8 cellular contexts compared by ENCODE assay signal in the genomic region with DNA sequence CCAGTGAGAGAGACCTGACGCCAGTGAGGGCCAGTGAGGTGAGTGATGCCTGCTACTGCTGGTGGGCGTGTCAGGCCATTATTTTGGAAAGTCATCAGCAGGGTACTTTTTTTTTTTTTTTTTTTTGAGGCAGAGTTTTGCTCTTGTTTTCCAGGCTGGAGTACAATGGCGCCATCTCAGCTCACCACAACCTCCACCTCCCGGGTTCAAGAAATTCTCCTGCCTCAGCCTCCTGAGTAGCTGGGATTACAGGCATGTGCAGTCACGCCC. TPM values are rescaled to one million over a fixed set of nuclear protein-coding genes. Genes with fewer than 3 reads are reported as not detected.
DNase-seq lines count a peak whose midpoint lies in the region; ATAC-seq and TF ChIP-seq lines count a peak whose summit lies in the region.
"Not testable (repeated sequence)": the region's sequence is repeated elsewhere in the genome, so short reads cannot be mapped to it uniquely, and the experiment has no call there.
"Had no signal": no experiment of that assay in that cellular context is flagged by ENCODE, and none has a peak within 500 bp of the region (broad histone marks: within the 10 kb centered on the region; RNA-seq: fewer than 3 reads in every experiment).

No MANE protein-coding gene starts in this region.

- not testable (repeated sequence) for H2BK12ac ChIP-seq in neuronal stem cell (ENCODE audit: low read length)

- H3K4me2 ChIP-seq in BLaER1: peak overlapping the region; percentile 62
- H3K4me2 ChIP-seq in neuronal stem cell (ENCODE audit: insufficient read depth, low read length, poor library complexity, severe bottlenecking): not testable (repeated sequence)

- peak overlapping the region; percentile 1 for H2BK15ac ChIP-seq in neuronal stem cell (ENCODE audit: low read length)

- not testable (repeated sequence) for ATAC-seq in activated B cell treated with CpG ODN at 0.5 μM for 24 hours (ENCODE audit: low read depth); central memory CD8-positive, alpha-beta T cell (replicated peaks; ENCODE audit: extremely low read depth, poor library complexity, severe bottlenecking); naive B cell (ENCODE audit: low read depth in 2 of 2); stimulated activated naive B cell treated with anti-CD40 and anti-IgM and Interleukin-4, amounts not matched to agents 10 μg/mL and 1 μg/mL and 100 μg/mL, for 72 hours (replicated peaks)

- not testable (repeated sequence) for H3K27ac ChIP-seq in BLaER1; HEK293 (ENCODE audit: extremely low read depth, low read depth, low read length); neuronal stem cell (replicated peaks; ENCODE audit: low read length)

- TF ChIP-seq CTCF in HEK293 (tag by site-specific recombination; IDR thresholded peaks at IDR 0.05); activated B cell treated with CpG ODN at 0.5 μM for 24 hours (IDR thresholded peaks at IDR 0.05): not testable (repeated sequence)

- H4K20me1 ChIP-seq in BLaER1: not testable (repeated sequence)

- not testable (repeated sequence) for H3K18ac ChIP-seq in neuronal stem cell (ENCODE audit: low read length)

- H3K79me1 ChIP-seq in neuronal stem cell (ENCODE audit: low read depth, low read length): not testable (repeated sequence)

- H3K27me3 Mint-ChIP-seq in activated B cell treated with CpG ODN at 0.5 μM for 24 hours (peaks cover 12% of the 10 kb centered on the region), naive B cell (peaks cover 12 to 63% (median 39%) of the 10 kb centered on the region in 3 donors)
- peaks cover 44% of the 10 kb centered on the region for H3K27me3 Mint-ChIP-seq in central memory CD8-positive, alpha-beta T cell
- H3K27me3 Mint-ChIP-seq in stimulated activated naive B cell treated with anti-CD40 and anti-IgM and Interleukin-4, amounts not matched to agents 10 μg/mL and 1 μg/mL and 100 μg/mL, for 72 hours: peaks cover 36 to 58% of the 10 kb centered on the region in 2 donors

- H3K9me3 Mint-ChIP-seq in activated B cell treated with CpG ODN at 0.5 μM for 24 hours; central memory CD8-positive, alpha-beta T cell; naive B cell; stimulated activated naive B cell treated with anti-CD40 and anti-IgM and Interleukin-4, amounts not matched to agents 10 μg/mL and 1 μg/mL and 100 μg/mL, for 72 hours: not testable (repeated sequence)

- not testable (repeated sequence) for H3K36me3 Mint-ChIP-seq in activated B cell treated with CpG ODN at 0.5 μM for 24 hours (ENCODE audit: low read depth); central memory CD8-positive, alpha-beta T cell (ENCODE audit: insufficient read depth); naive B cell; stimulated activated naive B cell treated with anti-CD40 and anti-IgM and Interleukin-4, amounts not matched to agents 10 μg/mL and 1 μg/mL and 100 μg/mL, for 72 hours

- H2AK5ac ChIP-seq in neuronal stem cell (ENCODE audit: low read depth, low read length): not testable (repeated sequence)

- not testable (repeated sequence) for H3K14ac ChIP-seq in neuronal stem cell (ENCODE audit: low read length)

- not testable (repeated sequence) for H3K9me3 ChIP-seq in BLaER1; HEK293 (ENCODE audit: control insufficient read depth, insufficient read depth, low read depth, low read length); neuronal stem cell (replicated peaks in 1 of 2; ENCODE audit: control insufficient read depth in 2 of 2, insufficient read depth in 1 of 2, low read depth in 1 of 2, low read length in 2 of 2)

- DNase-seq in activated B cell treated with CpG ODN at 0.5 μM for 24 hours; central memory CD8-positive, alpha-beta T cell (ENCODE audit: low spot score in 2 of 2); naive B cell; neuronal stem cell (ENCODE audit: low spot score); stimulated activated naive B cell treated with anti-CD40 and anti-IgM and Interleukin-4, amounts not matched to agents 10 μg/mL and 1 μg/mL and 100 μg/mL, for 72 hours: not testable (repeated sequence)

- H2BK120ac ChIP-seq in neuronal stem cell (ENCODE audit: low read depth, low read length): not testable (repeated sequence)

- WGBS in neuronal stem cell (ENCODE audit: extremely low coverage in 2 of 2, insufficient read length in 2 of 2, insufficient replicate concordance in 1 of 2), 2 donors: no CpG with 5 or more reads among the region's 5 CpGs

- intact Hi-C loops in activated B cell treated with CpG ODN at 0.5 μM for 24 hours (cut with micrococcal nuclease): loop anchor here (1.0 to 10.0 kb wide), 2 partner anchors 11 to 275 kb away; a partner anchor contains a TSS

- POLR2A ChIA-PET in HEK293 (lab: Yijun Ruan, JAX): not testable (repeated sequence)
- POLR2A ChIA-PET in activated B cell treated with CpG ODN at 0.5 μM for 24 hours (lab: Charles Lee): interaction anchor here (0.6 to 2.2 kb wide), 14 partner anchors 8 to 122 kb away, joined by 3 to 25 read pairs (median 6); a partner anchor contains a TSS

- H3K4ac ChIP-seq in neuronal stem cell (ENCODE audit: low read length): not testable (repeated sequence)

- not testable (repeated sequence) for H3K27me3 ChIP-seq in BLaER1; neuronal stem cell (ENCODE audit: control insufficient read depth in 3 of 3, insufficient read depth in 3 of 3, low read depth in 1 of 3, low read length in 3 of 3)

- H3K36me3 ChIP-seq in BLaER1; HEK293 (ENCODE audit: control insufficient read depth in 2 of 2, insufficient read depth in 1 of 2, low read length in 2 of 2); neuronal stem cell (replicated peaks in 1 of 2; ENCODE audit: control insufficient read depth in 2 of 2, insufficient read depth in 2 of 2, low read length in 2 of 2): not testable (repeated sequence)

- not testable (repeated sequence) for H4K91ac ChIP-seq in neuronal stem cell (ENCODE audit: low read depth, low read length, poor library complexity)

- not testable (repeated sequence) for H4K8ac ChIP-seq in neuronal stem cell (ENCODE audit: low read depth, low read length)

- H3K4me1 ChIP-seq in BLaER1 (peaks cover 33% of the 10 kb centered on the region), neuronal stem cell (ENCODE audit: control insufficient read depth in 2 of 2, insufficient read depth in 1 of 2, low read depth in 1 of 2, low read length in 2 of 2) (peaks cover 14 to 25% of the 10 kb centered on the region in 2 donors)
- not testable (repeated sequence) for H3K4me1 ChIP-seq in HEK293 (ENCODE audit: control insufficient read depth, insufficient read depth, low read length)

- not testable (repeated sequence) for H3K4me3 Mint-ChIP-seq in activated B cell treated with CpG ODN at 0.5 μM for 24 hours; central memory CD8-positive, alpha-beta T cell; stimulated activated naive B cell treated with anti-CD40 and anti-IgM and Interleukin-4, amounts not matched to agents 10 μg/mL and 1 μg/mL and 100 μg/mL, for 72 hours
- H3K4me3 Mint-ChIP-seq in naive B cell: peak overlapping the region in 1 of 8 donors; percentile 76

- peak overlapping the region; percentile 72 for H3K27ac Mint-ChIP-seq in activated B cell treated with CpG ODN at 0.5 μM for 24 hours
- peak overlapping the region; percentile 44 for H3K27ac Mint-ChIP-seq in central memory CD8-positive, alpha-beta T cell (ENCODE audit: low read depth)
- H3K27ac Mint-ChIP-seq in naive B cell: peak overlapping the region; percentile 89 to 97 (median 93)
- H3K27ac Mint-ChIP-seq in stimulated activated naive B cell treated with anti-CD40 and anti-IgM and Interleukin-4, amounts not matched to agents 10 μg/mL and 1 μg/mL and 100 μg/mL, for 72 hours: peak overlapping the region; percentile 77

- H2AFZ ChIP-seq in neuronal stem cell (ENCODE audit: low read length): not testable (repeated sequence)

- H3K4me3 ChIP-seq in BLaER1; HEK293 (ENCODE audit: low read depth, low read length); neuronal stem cell (ENCODE audit: low read length in 2 of 2): not testable (repeated sequence)

- H3K4me1 Mint-ChIP-seq in activated B cell treated with CpG ODN at 0.5 μM for 24 hours: peaks cover 31% of the 10 kb centered on the region
- H3K4me1 Mint-ChIP-seq in central memory CD8-positive, alpha-beta T cell: not testable (repeated sequence)
- H3K4me1 Mint-ChIP-seq in naive B cell: peaks cover 8 to 24% (median 12%) of the 10 kb centered on the region in 3 donors
- H3K4me1 Mint-ChIP-seq in stimulated activated naive B cell treated with anti-CD40 and anti-IgM and Interleukin-4, amounts not matched to agents 10 μg/mL and 1 μg/mL and 100 μg/mL, for 72 hours: peaks cover 13 to 32% of the 10 kb centered on the region in 2 donors

- not testable (repeated sequence) for H2BK5ac ChIP-seq in neuronal stem cell (ENCODE audit: low read length)

- H3K9ac ChIP-seq in BLaER1; neuronal stem cell (ENCODE audit: low read depth, low read length, poor library complexity): not testable (repeated sequence)

- CTCF ChIA-PET in HEK293 (lab: Yijun Ruan, JAX): interaction anchor here (0.9 to 1.6 kb wide), 3 partner anchors 10 to 121 kb away, joined by 3 to 16 read pairs (median 14); no protein-coding TSS in a partner anchor
- CTCF ChIA-PET in activated B cell treated with CpG ODN at 0.5 μM for 24 hours (lab: Charles Lee): interaction anchor here (1.3 to 1.9 kb wide), 5 partner anchors 8 to 121 kb away, joined by 5 to 15 read pairs (median 12); no protein-coding TSS in a partner anchor

- H3K23ac ChIP-seq in neuronal stem cell (ENCODE audit: low read depth, low read length, poor library complexity): not testable (repeated sequence)

TF ChIP-seq in HEK293, 187 proteins besides CTCF, POLR2A, EP300 and RAD21:
- TF ChIP-seq KLF9 (tag by site-specific recombination; IDR thresholded peaks at IDR 0.05; ENCODE audit: low read depth): peak; percentile 55

RNA-seq across cellular contexts. Expression of a gene that starts 32.6 kb away (rescaled TPM):
- 726 and 766 TPM in 2 replicates for total RNA-seq in activated B cell treated with CpG ODN at 0.5 μM for 24 hours
- 1,000 to 10,000 TPM; 1,442 to 2,525 (median 1,701) TPM for polyA plus RNA-seq in naive B cell (ENCODE audit: low read depth in 6 of 6)
- 0.15 TPM for polyA plus RNA-seq in neuronal stem cell (2013, experiment 1 of 2)
- 0.10 TPM for polyA plus RNA-seq in neuronal stem cell (2013, experiment 2 of 2)
- total RNA-seq: GM23338 had no signal
